ENCODE assay signal across 1 cellular context in genomic region chr1:3894626-3895278, GRCh38.
TF ChIP-seq lines count a peak whose summit lies in the region.

No MANE protein-coding gene starts in this region.

TF ChIP-seq in IMR-90, 13 proteins besides CTCF, POLR2A, EP300 and RAD21:
- TF ChIP-seq ELK1 (IDR thresholded peaks at IDR 0.05; ENCODE audit: borderline replicate concordance, low read depth, low read length) (no peak), CHD1 (IDR thresholded peaks at IDR 0.05; ENCODE audit: low read depth, low read length) (no peak), MAZ (IDR thresholded peaks at IDR 0.05; ENCODE audit: borderline replicate concordance, low read depth, low read length) (no peak), MXI1 (IDR thresholded peaks at IDR 0.05; ENCODE audit: borderline replicate concordance, low read depth, low read length) (no peak), RFX5 (IDR thresholded peaks at IDR 0.05; ENCODE audit: low read depth, low read length) (no peak), SMC3 (IDR thresholded peaks at IDR 0.05; ENCODE audit: low read depth, low read length) (no peak), CEBPB (IDR thresholded peaks at IDR 0.05; ENCODE audit: low read depth, low read length) (no peak), RCOR1 (IDR thresholded peaks at IDR 0.05; ENCODE audit: insufficient replicate concordance, low read length) (no peak), BHLHE40 (IDR thresholded peaks at IDR 0.05; ENCODE audit: low read depth, low read length) (no peak), NFE2L2 (IDR thresholded peaks at IDR 0.05; ENCODE audit: low read depth, low read length) (no peak), FOS (IDR thresholded peaks at IDR 0.05; ENCODE audit: low read depth, low read length) (no peak)
TF ChIP-seq in IMR-90: peak in this region for 0.
